8 cellular contexts compared by ENCODE assay signal in the genomic region with DNA sequence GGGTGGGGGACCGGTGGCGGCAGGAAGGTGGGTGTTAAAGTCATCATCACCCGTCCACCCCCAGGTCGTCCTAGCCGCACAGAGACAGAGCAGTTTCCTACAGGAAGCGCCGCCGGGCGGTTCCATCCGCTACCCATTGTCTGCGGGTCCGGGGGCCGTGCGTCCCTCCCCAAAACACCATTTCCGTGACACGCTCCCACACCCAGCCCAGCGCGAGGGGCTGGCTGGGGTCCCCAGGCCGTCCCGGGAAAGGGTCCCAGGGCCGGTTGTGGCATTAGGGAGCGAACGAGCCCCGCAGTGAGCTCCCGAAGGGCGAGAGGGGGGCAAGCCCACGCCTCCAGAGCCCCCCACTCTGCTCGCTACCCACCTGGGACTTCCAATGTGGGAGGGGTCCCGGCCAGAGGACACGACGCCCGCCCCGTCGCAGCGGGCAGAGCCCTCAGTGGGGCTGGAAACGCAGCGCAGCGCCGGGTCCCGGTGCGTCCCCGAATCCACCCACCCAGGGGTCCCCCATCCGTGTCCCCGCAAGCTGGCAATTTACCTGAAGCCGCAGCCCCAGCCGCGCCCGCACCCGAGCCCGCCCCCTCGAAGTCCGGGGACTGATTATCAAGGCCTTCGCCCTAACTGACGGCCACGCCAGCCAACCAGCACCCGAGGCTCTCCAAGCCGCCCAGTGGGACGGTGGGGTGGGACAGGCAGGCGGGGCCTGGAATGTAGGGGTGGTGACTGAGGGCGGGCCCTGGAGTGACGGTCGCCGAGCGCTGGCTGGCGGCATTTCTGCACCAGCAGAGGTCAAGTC. TPM values are rescaled to one million over a fixed set of nuclear protein-coding genes. Genes with fewer than 3 reads are reported as not detected.
A peak's percentile ranks its signal among the peaks of the same experiment; 100 is the strongest.
DNase-seq lines count a peak whose midpoint lies in the region; ATAC-seq lines count a peak whose summit lies in the region.

A gene (minus strand): TSS at position 579 of the 799 bp plus-strand sequence. CDS start 5,434 bp downstream, outside the sequence.

- no peak within 1 kb of the TSS for H3K27ac Mint-ChIP-seq in activated naive CD4-positive, alpha-beta T cell treated with anti-CD3 and anti-CD28 coated beads, Interleukin-2, amount 50 U/mL, for 24 hours

- H3K9ac ChIP-seq in SK-N-MC (ENCODE audit: insufficient read length) (peak within 1 kb of the TSS; percentile 68), subcutaneous abdominal adipose tissue (ENCODE audit: low read length in 5 of 5) (peak within 1 kb of the TSS in 4 of 5 donors; percentile 38 to 92 (median 80))

- peaks cover 2 to 48% (median 32%) of the 10 kb centered on the region in 5 donors for H3K4me1 ChIP-seq in subcutaneous abdominal adipose tissue (ENCODE audit: control insufficient read depth in 5 of 5, insufficient read depth in 5 of 5, low read length in 5 of 5)

- H3K4me3 ChIP-seq in SK-N-MC (peak within 1 kb of the TSS; percentile 85), subcutaneous abdominal adipose tissue (ENCODE audit: low read depth in 1 of 5, low read length in 5 of 5) (peak within 1 kb of the TSS; percentile 29 to 77 (median 72))

- in situ Hi-C loops in Caki2 (cut with HindIII; ENCODE audit: low pct_unique_long_range_greater_than_20kb, low sequenced_read_pairs), result no loop called here

- H3K36me3 Mint-ChIP-seq in activated naive CD4-positive, alpha-beta T cell treated with anti-CD3 and anti-CD28 coated beads, Interleukin-2, amount 50 U/mL, for 24 hours, result no peaks in the 10 kb centered on the region

- H3K27ac ChIP-seq in SK-N-MC, result no peak within 1 kb of the TSS
- peak within 1 kb of the TSS; percentile 89 for H3K27ac ChIP-seq in subcutaneous abdominal adipose tissue (ENCODE audit: low read depth, low read length)

- DNase-seq in Caki2 (ENCODE audit: low read depth) (peak; percentile 77), LoVo (ENCODE audit: low spot score) (peak; percentile 94), SK-N-MC (ENCODE audit: low read depth, low spot score) (peak; percentile 81), glomerular endothelial cell (ENCODE audit: extremely low read depth, low read depth, low spot score) (no peak), nucleus accumbens (lab: John Stamatoyannopoulos, UW) (peak in 54 of 56 donors; percentile 4 to 91 (median 74))

- peaks cover 3% of the 10 kb centered on the region for H3K27me3 Mint-ChIP-seq in activated naive CD4-positive, alpha-beta T cell treated with anti-CD3 and anti-CD28 coated beads, Interleukin-2, amount 50 U/mL, for 24 hours

- H3K27me3 ChIP-seq in subcutaneous abdominal adipose tissue (ENCODE audit: control insufficient read depth in 5 of 5, insufficient read depth in 4 of 5, low read length in 5 of 5), result no peaks in the 10 kb centered on the region

- peak; percentile 91 for ATAC-seq in GM21576 (IDR thresholded peaks at IDR 0.05; ENCODE audit: unreplicated experiment)

- peak within 1 kb of the TSS; percentile 82 for H3K4me3 Mint-ChIP-seq in activated naive CD4-positive, alpha-beta T cell treated with anti-CD3 and anti-CD28 coated beads, Interleukin-2, amount 50 U/mL, for 24 hours

- H3K9me3 ChIP-seq in SK-N-MC (ENCODE audit: low read depth, low read length) (no peaks in the 10 kb centered on the region), subcutaneous abdominal adipose tissue (ENCODE audit: control insufficient read depth in 5 of 5, low read length in 5 of 5) (no peaks in the 10 kb centered on the region)

- no peaks in the 10 kb centered on the region for H3K9me3 Mint-ChIP-seq in activated naive CD4-positive, alpha-beta T cell treated with anti-CD3 and anti-CD28 coated beads, Interleukin-2, amount 50 U/mL, for 24 hours

- H3K4me1 Mint-ChIP-seq in activated naive CD4-positive, alpha-beta T cell treated with anti-CD3 and anti-CD28 coated beads, Interleukin-2, amount 50 U/mL, for 24 hours, result peaks cover 11% of the 10 kb centered on the region

- no peaks in the 10 kb centered on the region for H3K36me3 ChIP-seq in SK-N-MC (ENCODE audit: insufficient read depth, low read length)
- no peaks in the 10 kb centered on the region for H3K36me3 ChIP-seq in subcutaneous abdominal adipose tissue (ENCODE audit: control insufficient read depth in 5 of 5, insufficient read depth in 5 of 5, low read length in 5 of 5)

RNA-seq across cellular contexts. Expression of the gene that starts here (rescaled TPM):
- total RNA-seq in Caki2 (2014; rRNA removed; shearing (Covaris generic); ENCODE audit: low replicate concordance), result 5.3 and 5.6 TPM in 2 replicates
- total RNA-seq in glomerular endothelial cell, result 120 and 190 TPM in 2 replicates

Comparison
In these comparisons a context has a peak if more than half of its experiments do, and no peak if none do; other contexts are left out.
1. RNA of the gene that starts here (total RNA-seq): 120 to 190 TPM in glomerular endothelial cell; 5.3 to 5.6 TPM in Caki2; every median in the first group is over 10 times any median in the second.